2 cellular contexts compared by ENCODE assay signal in the genomic region with DNA sequence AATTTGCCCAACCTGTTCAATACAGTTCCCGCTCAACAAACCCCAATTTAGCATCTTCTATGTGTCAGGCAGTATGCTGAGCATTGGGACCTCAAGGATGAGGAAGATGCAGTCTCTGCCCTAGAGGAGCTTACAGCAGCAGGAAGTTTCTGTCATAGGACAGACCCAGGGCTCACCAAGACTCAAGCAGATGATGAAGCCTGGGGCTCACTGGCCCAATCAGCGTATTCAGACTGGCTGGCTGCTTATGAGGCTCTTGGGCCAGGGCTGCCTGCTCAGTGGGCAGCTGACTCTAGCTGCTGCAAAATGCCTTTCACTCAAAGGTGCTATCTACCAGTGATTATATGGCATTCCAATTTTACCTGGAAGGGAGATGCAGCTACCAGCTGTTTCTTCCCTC.
TF ChIP-seq lines count a peak whose summit lies in the region.

No MANE protein-coding gene starts in this region.

TF ChIP-seq in GM23338, 12 proteins besides CTCF, POLR2A, EP300 and RAD21 (continues in another document):
- TF ChIP-seq ZNF331 (CRISPR knock-in tag; IDR thresholded peaks at IDR 0.05; ENCODE audit: low read depth) (no peak), STAT1 (IDR thresholded peaks at IDR 0.05; ENCODE audit: unreplicated experiment) (no peak), JUNB (IDR thresholded peaks at IDR 0.05; ENCODE audit: unreplicated experiment) (no peak), CREB1 (CRISPR knock-in tag; IDR thresholded peaks at IDR 0.05; ENCODE audit: low read depth) (no peak), ZNF114 (CRISPR knock-in tag; IDR thresholded peaks at IDR 0.05) (no peak), POLR2AphosphoS5 (IDR thresholded peaks at IDR 0.05; ENCODE audit: low read depth) (no peak), NANOG (IDR thresholded peaks at IDR 0.05; ENCODE audit: borderline replicate concordance) (no peak)
- TF ChIP-seq, protein P1, sequence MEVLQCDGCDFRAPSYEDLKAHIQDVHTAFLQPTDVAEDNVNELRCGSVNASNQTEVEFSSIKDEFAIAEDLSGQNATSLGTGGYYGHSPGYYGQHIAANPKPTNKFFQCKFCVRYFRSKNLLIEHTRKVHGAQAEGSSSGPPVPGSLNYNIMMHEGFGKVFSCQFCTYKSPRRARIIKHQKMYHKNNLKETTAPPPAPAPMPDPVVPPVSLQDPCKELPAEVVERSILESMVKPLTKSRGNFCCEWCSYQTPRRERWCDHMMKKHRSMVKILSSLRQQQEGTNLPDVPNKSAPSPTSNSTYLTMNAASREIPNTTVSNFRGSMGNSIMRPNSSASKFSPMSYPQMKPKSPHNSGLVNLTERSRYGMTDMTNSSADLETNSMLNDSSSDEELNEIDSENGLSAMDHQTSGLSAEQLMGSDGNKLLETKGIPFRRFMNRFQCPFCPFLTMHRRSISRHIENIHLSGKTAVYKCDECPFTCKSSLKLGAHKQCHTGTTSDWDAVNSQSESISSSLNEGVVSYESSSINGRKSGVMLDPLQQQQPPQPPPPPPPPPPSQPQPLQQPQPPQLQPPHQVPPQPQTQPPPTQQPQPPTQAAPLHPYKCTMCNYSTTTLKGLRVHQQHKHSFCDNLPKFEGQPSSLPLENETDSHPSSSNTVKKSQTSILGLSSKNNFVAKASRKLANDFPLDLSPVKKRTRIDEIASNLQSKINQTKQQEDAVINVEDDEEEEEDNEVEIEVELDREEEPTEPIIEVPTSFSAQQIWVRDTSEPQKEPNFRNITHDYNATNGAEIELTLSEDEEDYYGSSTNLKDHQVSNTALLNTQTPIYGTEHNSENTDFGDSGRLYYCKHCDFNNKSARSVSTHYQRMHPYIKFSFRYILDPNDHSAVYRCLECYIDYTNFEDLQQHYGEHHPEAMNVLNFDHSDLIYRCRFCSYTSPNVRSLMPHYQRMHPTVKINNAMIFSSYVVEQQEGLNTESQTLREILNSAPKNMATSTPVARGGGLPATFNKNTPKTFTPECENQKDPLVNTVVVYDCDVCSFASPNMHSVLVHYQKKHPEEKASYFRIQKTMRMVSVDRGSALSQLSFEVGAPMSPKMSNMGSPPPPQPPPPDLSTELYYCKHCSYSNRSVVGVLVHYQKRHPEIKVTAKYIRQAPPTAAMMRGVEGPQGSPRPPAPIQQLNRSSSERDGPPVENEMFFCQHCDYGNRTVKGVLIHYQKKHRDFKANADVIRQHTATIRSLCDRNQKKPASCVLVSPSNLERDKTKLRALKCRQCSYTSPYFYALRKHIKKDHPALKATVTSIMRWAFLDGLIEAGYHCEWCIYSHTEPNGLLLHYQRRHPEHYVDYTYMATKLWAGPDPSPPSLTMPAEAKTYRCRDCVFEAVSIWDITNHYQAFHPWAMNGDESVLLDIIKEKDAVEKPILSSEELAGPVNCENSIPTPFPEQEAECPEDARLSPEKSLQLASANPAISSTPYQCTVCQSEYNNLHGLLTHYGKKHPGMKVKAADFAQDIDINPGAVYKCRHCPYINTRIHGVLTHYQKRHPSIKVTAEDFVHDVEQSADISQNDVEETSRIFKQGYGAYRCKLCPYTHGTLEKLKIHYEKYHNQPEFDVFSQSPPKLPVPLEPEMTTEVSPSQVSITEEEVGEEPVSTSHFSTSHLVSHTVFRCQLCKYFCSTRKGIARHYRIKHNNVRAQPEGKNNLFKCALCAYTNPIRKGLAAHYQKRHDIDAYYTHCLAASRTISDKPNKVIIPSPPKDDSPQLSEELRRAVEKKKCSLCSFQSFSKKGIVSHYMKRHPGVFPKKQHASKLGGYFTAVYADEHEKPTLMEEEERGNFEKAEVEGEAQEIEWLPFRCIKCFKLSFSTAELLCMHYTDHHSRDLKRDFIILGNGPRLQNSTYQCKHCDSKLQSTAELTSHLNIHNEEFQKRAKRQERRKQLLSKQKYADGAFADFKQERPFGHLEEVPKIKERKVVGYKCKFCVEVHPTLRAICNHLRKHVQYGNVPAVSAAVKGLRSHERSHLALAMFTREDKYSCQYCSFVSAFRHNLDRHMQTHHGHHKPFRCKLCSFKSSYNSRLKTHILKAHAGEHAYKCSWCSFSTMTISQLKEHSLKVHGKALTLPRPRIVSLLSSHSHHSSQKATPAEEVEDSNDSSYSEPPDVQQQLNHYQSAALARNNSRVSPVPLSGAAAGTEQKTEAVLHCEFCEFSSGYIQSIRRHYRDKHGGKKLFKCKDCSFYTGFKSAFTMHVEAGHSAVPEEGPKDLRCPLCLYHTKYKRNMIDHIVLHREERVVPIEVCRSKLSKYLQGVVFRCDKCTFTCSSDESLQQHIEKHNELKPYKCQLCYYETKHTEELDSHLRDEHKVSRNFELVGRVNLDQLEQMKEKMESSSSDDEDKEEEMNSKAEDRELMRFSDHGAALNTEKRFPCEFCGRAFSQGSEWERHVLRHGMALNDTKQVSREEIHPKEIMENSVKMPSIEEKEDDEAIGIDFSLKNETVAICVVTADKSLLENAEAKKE (CRISPR knock-in tag; IDR thresholded peaks at IDR 0.05), result no peak
- TF ChIP-seq, protein P2, sequence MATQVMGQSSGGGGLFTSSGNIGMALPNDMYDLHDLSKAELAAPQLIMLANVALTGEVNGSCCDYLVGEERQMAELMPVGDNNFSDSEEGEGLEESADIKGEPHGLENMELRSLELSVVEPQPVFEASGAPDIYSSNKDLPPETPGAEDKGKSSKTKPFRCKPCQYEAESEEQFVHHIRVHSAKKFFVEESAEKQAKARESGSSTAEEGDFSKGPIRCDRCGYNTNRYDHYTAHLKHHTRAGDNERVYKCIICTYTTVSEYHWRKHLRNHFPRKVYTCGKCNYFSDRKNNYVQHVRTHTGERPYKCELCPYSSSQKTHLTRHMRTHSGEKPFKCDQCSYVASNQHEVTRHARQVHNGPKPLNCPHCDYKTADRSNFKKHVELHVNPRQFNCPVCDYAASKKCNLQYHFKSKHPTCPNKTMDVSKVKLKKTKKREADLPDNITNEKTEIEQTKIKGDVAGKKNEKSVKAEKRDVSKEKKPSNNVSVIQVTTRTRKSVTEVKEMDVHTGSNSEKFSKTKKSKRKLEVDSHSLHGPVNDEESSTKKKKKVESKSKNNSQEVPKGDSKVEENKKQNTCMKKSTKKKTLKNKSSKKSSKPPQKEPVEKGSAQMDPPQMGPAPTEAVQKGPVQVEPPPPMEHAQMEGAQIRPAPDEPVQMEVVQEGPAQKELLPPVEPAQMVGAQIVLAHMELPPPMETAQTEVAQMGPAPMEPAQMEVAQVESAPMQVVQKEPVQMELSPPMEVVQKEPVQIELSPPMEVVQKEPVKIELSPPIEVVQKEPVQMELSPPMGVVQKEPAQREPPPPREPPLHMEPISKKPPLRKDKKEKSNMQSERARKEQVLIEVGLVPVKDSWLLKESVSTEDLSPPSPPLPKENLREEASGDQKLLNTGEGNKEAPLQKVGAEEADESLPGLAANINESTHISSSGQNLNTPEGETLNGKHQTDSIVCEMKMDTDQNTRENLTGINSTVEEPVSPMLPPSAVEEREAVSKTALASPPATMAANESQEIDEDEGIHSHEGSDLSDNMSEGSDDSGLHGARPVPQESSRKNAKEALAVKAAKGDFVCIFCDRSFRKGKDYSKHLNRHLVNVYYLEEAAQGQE (IDR thresholded peaks at IDR 0.05; ENCODE audit: unreplicated experiment), result no peak
- TF ChIP-seq, protein P3, sequence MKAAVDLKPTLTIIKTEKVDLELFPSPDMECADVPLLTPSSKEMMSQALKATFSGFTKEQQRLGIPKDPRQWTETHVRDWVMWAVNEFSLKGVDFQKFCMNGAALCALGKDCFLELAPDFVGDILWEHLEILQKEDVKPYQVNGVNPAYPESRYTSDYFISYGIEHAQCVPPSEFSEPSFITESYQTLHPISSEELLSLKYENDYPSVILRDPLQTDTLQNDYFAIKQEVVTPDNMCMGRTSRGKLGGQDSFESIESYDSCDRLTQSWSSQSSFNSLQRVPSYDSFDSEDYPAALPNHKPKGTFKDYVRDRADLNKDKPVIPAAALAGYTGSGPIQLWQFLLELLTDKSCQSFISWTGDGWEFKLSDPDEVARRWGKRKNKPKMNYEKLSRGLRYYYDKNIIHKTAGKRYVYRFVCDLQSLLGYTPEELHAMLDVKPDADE (IDR thresholded peaks at IDR 0.05), result no peak

TF ChIP-seq in H1, 55 proteins besides CTCF, POLR2A, EP300 and RAD21:
- no peak for TF ChIP-seq NANOG (IDR thresholded peaks at IDR 0.05; ENCODE audit: insufficient read depth, low read depth, low read length, poor library complexity, severe bottlenecking)
- TF ChIP-seq, protein P4, sequence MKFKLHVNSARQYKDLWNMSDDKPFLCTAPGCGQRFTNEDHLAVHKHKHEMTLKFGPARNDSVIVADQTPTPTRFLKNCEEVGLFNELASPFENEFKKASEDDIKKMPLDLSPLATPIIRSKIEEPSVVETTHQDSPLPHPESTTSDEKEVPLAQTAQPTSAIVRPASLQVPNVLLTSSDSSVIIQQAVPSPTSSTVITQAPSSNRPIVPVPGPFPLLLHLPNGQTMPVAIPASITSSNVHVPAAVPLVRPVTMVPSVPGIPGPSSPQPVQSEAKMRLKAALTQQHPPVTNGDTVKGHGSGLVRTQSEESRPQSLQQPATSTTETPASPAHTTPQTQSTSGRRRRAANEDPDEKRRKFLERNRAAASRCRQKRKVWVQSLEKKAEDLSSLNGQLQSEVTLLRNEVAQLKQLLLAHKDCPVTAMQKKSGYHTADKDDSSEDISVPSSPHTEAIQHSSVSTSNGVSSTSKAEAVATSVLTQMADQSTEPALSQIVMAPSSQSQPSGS (IDR thresholded peaks at IDR 0.05; ENCODE audit: low read length), result no peak
- TF ChIP-seq SIX5 (IDR thresholded peaks at IDR 0.05; ENCODE audit: low read depth, low read length), result no peak
- TF ChIP-seq MAFK (IDR thresholded peaks at IDR 0.05; ENCODE audit: low read depth, low read length), result no peak
- no peak for TF ChIP-seq CEBPB (IDR thresholded peaks at IDR 0.05; ENCODE audit: low read depth, low read length)
- TF ChIP-seq CREB1 (IDR thresholded peaks at IDR 0.05), result no peak
- TF ChIP-seq TAF1 (IDR thresholded peaks at IDR 0.05; ENCODE audit: low read depth, low read length), result no peak
